30 cellular contexts compared by ENCODE assay signal in the genomic region with DNA sequence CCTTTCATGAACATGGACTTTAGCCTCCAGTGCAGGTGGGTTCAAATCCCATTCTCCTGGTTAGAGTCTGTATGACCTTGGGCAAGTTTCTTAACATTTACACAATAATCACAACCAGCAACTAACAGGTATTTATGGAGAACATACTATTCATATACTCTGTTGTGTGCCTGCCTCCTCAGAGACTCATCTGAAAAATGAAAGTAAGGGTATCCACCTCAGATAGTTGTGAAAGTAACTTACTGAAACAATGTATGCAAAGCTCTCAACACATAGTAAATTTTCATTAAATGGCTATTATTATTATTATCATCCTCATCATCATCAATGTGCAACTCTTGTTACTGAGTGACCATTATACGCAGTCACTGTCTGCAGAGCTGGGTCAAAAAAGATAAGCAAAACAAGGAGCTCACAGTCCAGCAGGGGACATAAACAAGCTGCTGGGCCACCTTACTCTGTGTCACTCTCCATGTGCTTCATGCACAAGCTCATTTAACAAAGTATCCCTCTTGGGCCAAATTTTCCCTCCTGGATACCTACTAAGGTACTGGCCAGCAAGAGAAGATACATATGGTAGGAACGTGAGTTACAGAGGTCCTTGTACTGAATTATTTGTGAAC.
"Had no signal": no experiment of that assay in that cellular context is flagged by ENCODE, and none has a peak within 500 bp of the region (broad histone marks: within the 10 kb centered on the region; RNA-seq: fewer than 3 reads in every experiment).

No MANE protein-coding gene starts in this region.

- H3K4me3 Mint-ChIP-seq: naive B cell; naive thymus-derived CD8-positive, alpha-beta T cell; nephron progenitor cell; neural crest cell; stimulated activated memory B cell treated with anti-CD40 and anti-IgM and Interleukin-4, amounts not matched to agents 10 μg/mL and 1 μg/mL and 100 μg/mL, for 72 hours; stimulated activated naive CD8-positive, alpha-beta T cell treated with anti-CD3 and anti-CD28 coated beads, Interleukin-15, amount 100 ng/mL, for 72 hours had no signal

- H3K36me3 ChIP-seq: ovary, right lobe of liver, sigmoid colon, suprapubic skin, thoracic aorta, thyroid gland, tibial nerve, upper lobe of left lung, vagina had no signal

- H3K4me3 ChIP-seq: ovary, psoas muscle, right lobe of liver, sigmoid colon, suprapubic skin, thoracic aorta, thyroid gland, tibial nerve, upper lobe of left lung, vagina had no signal

- H3K36me3 Mint-ChIP-seq: naive B cell; naive thymus-derived CD8-positive, alpha-beta T cell; stimulated activated memory B cell treated with anti-CD40 and anti-IgM and Interleukin-4, amounts not matched to agents 10 μg/mL and 1 μg/mL and 100 μg/mL, for 72 hours had no signal

- H3K27ac Mint-ChIP-seq: naive B cell; naive thymus-derived CD8-positive, alpha-beta T cell; nephron progenitor cell; progenitor cell of endocrine pancreas; stimulated activated memory B cell treated with anti-CD40 and anti-IgM and Interleukin-4, amounts not matched to agents 10 μg/mL and 1 μg/mL and 100 μg/mL, for 72 hours; stimulated activated naive CD8-positive, alpha-beta T cell treated with anti-CD3 and anti-CD28 coated beads, Interleukin-15, amount 100 ng/mL, for 72 hours had no signal

- DNase-seq: naive B cell; naive thymus-derived CD8-positive, alpha-beta T cell; nephron progenitor cell; occipital lobe; ovary; posterior cingulate gyrus; psoas muscle; right cardiac atrium; right lobe of liver; sigmoid colon; small intestine; stimulated activated CD4-positive, alpha-beta T cell treated with anti-CD3 and anti-CD28 coated beads, Interleukin-15, amount 100 ng/mL, for 24 hours; stimulated activated CD4-positive, alpha-beta T cell treated with anti-CD3 and anti-CD28 coated beads, Interleukin-2, amount 100 ng/mL, for 24 hours; stimulated activated CD4-positive, alpha-beta T cell treated with anti-CD3 and anti-CD28 coated beads, Interleukin-2, amount 100 ng/mL, for 48 hours; stimulated activated CD4-positive, alpha-beta T cell treated with anti-CD3 and anti-CD28 coated beads, Interleukin-4, amount 100 ng/mL, for 24 hours; stimulated activated naive CD4-positive, alpha-beta T cell; stimulated activated naive CD8-positive, alpha-beta T cell treated with anti-CD3 and anti-CD28 coated beads, Interleukin-15, amount 100 ng/mL, for 72 hours; stimulated activated naive CD8-positive, alpha-beta T cell treated with anti-CD3 and anti-CD28 coated beads, Interleukin-15, Interleukin-2, amounts not matched to agents 100 U/mL and 50 U/mL, for 24 hours; substantia nigra; thyroid gland; upper lobe of left lung had no signal

- H3K9ac ChIP-seq: parathyroid adenoma had no signal

- H3K9me3 ChIP-seq: ovary, psoas muscle, right lobe of liver, sigmoid colon, suprapubic skin, thoracic aorta, thyroid gland, tibial nerve, upper lobe of left lung, vagina had no signal

- H3K4me1 ChIP-seq: parathyroid adenoma, psoas muscle, right lobe of liver, thyroid gland, tibial nerve, upper lobe of left lung had no signal

- H3K27ac ChIP-seq: ovary, parathyroid adenoma, psoas muscle, right lobe of liver, sigmoid colon, suprapubic skin, thoracic aorta, thyroid gland, tibial nerve, vagina had no signal

- H3K27me3 Mint-ChIP-seq: progenitor cell of endocrine pancreas had no signal

- H3K79me2 ChIP-seq: parathyroid adenoma had no signal

- H3K27me3 ChIP-seq: ovary, right lobe of liver, sigmoid colon, suprapubic skin, thyroid gland, tibial nerve, upper lobe of left lung, vagina had no signal

- H3K4me1 Mint-ChIP-seq: naive B cell; naive thymus-derived CD8-positive, alpha-beta T cell; stimulated activated memory B cell treated with anti-CD40 and anti-IgM and Interleukin-4, amounts not matched to agents 10 μg/mL and 1 μg/mL and 100 μg/mL, for 72 hours; stimulated activated naive CD8-positive, alpha-beta T cell treated with anti-CD3 and anti-CD28 coated beads, Interleukin-15, amount 100 ng/mL, for 72 hours had no signal

- ATAC-seq: naive thymus-derived CD8-positive, alpha-beta T cell; psoas muscle; right cardiac atrium; right lobe of liver; stimulated activated memory B cell treated with anti-CD40 and anti-IgM and Interleukin-4, amounts not matched to agents 10 μg/mL and 1 μg/mL and 100 μg/mL, for 72 hours; stimulated activated naive CD8-positive, alpha-beta T cell treated with anti-CD3 and anti-CD28 coated beads, Interleukin-15, amount 100 ng/mL, for 72 hours; stimulated activated naive CD8-positive, alpha-beta T cell treated with anti-CD3 and anti-CD28 coated beads, Interleukin-15, Interleukin-2, amounts not matched to agents 100 U/mL and 50 U/mL, for 24 hours had no signal

- H2AFZ ChIP-seq: parathyroid adenoma had no signal

- FAIRE-seq: small intestine, urothelium cell line had no signal

- H3K9me3 Mint-ChIP-seq: naive thymus-derived CD8-positive, alpha-beta T cell; neural crest cell; stimulated activated memory B cell treated with anti-CD40 and anti-IgM and Interleukin-4, amounts not matched to agents 10 μg/mL and 1 μg/mL and 100 μg/mL, for 72 hours had no signal
